Comparison of ENCODE assay signal across 8 cellular contexts in the genomic region with DNA sequence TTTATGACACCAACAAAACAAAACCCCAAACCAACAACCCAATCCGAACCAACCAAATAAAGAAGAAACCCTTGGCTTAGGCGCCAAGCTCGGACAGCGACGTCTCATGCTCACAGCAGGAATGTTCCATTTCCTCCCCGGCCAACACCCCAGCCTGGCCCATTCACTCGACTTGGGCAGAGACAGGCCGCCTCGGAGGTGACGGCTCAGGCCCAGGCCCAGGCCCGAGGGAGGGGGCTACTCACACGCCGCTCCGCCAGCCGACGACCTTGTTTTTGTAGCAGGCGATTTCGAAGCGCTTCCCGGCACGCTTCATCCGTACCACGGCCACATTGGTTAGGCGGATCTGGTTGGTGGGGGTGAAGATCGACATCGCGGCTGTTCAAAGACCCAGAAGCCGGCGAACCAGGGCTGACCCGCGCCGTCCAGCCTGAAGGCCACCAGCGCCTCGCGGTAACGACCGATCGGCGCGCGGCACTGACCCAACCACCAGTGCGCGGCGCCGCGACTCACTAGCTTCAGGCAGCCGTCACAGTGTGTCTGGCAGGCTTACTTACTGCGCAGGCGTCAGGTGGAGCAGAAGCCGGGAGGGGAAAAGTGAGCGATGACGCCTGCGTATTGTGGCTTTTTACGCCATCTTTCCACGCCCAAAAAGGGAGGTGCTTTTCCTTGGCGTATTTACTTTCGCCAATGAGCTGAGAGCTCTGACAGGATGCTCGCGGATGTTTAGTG. TPM values are rescaled to one million over a fixed set of nuclear protein-coding genes. Genes with fewer than 3 reads are reported as not detected.
A peak's percentile ranks its signal among the peaks of the same experiment; 100 is the strongest.
DNase-seq lines count a peak whose midpoint lies in the region; ATAC-seq lines count a peak whose summit lies in the region.
"Not testable (repeated sequence)": the region's sequence is repeated elsewhere in the genome, so short reads cannot be mapped to it uniquely, and the experiment has no call there.

TSS of gene SBDS (minus strand) at position 542 of the 732 bp plus-strand sequence. CDS start at position 373, 169 bp downstream.

- peak; percentile 63 for ATAC-seq in HG02610 (IDR thresholded peaks at IDR 0.05; ENCODE audit: unreplicated experiment)
- peak; percentile 70 to 75 for ATAC-seq in activated naive CD4-positive, alpha-beta T cell treated with anti-CD3 and anti-CD28 coated beads, Interleukin-2, amount 50 U/mL, for 72 hours

- peaks cover 16 to 23% of the 10 kb centered on the region in 2 donors for H3K36me3 Mint-ChIP-seq in activated naive CD4-positive, alpha-beta T cell treated with anti-CD3 and anti-CD28 coated beads, Interleukin-2, amount 50 U/mL, for 72 hours

- peak within 1 kb of the TSS; percentile 94 for H3K27ac ChIP-seq in temporal lobe (ENCODE audit: low read depth, low read length)

- peak within 1 kb of the TSS; percentile 91 for H3K4me3 ChIP-seq in GM08714 (ENCODE audit: low read length)

- H3K27ac Mint-ChIP-seq in activated naive CD4-positive, alpha-beta T cell treated with anti-CD3 and anti-CD28 coated beads, Interleukin-2, amount 50 U/mL, for 72 hours: peak within 1 kb of the TSS; percentile 97 to 100

- DNase-seq in NCI-H1092 treated with DMSO at 0.1 percent for 48 hours (lab: John Stamatoyannopoulos, UW) (peak; percentile 99), SKM-1 (lab: John Stamatoyannopoulos, UW; ENCODE audit: unreplicated experiment) (peak; percentile 95), glomerular endothelial cell (ENCODE audit: extremely low read depth, low read depth, low spot score) (peak; percentile 95), occipital lobe (lab: John Stamatoyannopoulos, UW) (peak; percentile 92)
- DNase-seq in activated naive CD4-positive, alpha-beta T cell treated with anti-CD3 and anti-CD28 coated beads, Interleukin-2, amount 50 U/mL, for 72 hours (ENCODE audit: low spot score in 2 of 2): peak; percentile 90 to 96

- not testable (repeated sequence) for H3K9me3 Mint-ChIP-seq in activated naive CD4-positive, alpha-beta T cell treated with anti-CD3 and anti-CD28 coated beads, Interleukin-2, amount 50 U/mL, for 72 hours

RNA-seq across cellular contexts. Expression of gene SBDS, which starts in this region (rescaled TPM):
- total RNA-seq in activated naive CD4-positive, alpha-beta T cell treated with anti-CD3 and anti-CD28 coated beads, Interleukin-2, amount 50 U/mL, for 72 hours: 10 to 100 TPM; 55.3 to 61.6 TPM
- total RNA-seq in glomerular endothelial cell (87.8 and 114 TPM in 2 replicates), occipital lobe (52.4 TPM), temporal lobe (38.1 TPM)

Comparison
In these comparisons a context has a peak if more than half of its experiments do, and no peak if none do; other contexts are left out.
1. Peak in every context shown above with its lines: DNase-seq, ATAC-seq, H3K4me3 ChIP-seq and H3K27ac ChIP-seq.